9 cellular contexts compared by ENCODE assay signal in genomic region chr19:48961673-48962028, GRCh38. TPM values are rescaled to one million over a fixed set of nuclear protein-coding genes. Genes with fewer than 3 reads are reported as not detected.
DNase-seq lines count a peak whose midpoint lies in the region; ATAC-seq and TF ChIP-seq lines count a peak whose summit lies in the region.
"Had no signal": no experiment of that assay in that cellular context is flagged by ENCODE, and none has a peak within 500 bp of the region (broad histone marks: within the 10 kb centered on the region; RNA-seq: fewer than 3 reads in every experiment).

No MANE protein-coding gene starts in this region.

- H3K9me3 ChIP-seq in SK-N-MC (ENCODE audit: low read depth, low read length) (no peaks in the 10 kb centered on the region), hepatocyte (ENCODE audit: low read depth) (no peaks in the 10 kb centered on the region)

- H2AFZ ChIP-seq in GM23338 (no peak overlapping the region), hepatocyte (no peak overlapping the region)

- H3K36me3 ChIP-seq in GM23338 (ENCODE audit: insufficient read depth) (peaks cover 17% of the 10 kb centered on the region), SK-N-MC (ENCODE audit: insufficient read depth, low read length) (peaks cover 12% of the 10 kb centered on the region), hepatocyte (replicated peaks; ENCODE audit: insufficient read depth, low read depth) (no peaks in the 10 kb centered on the region)

- H3K9me3 Mint-ChIP-seq in GM23338 = peaks cover 14% of the 10 kb centered on the region

- H3K27ac ChIP-seq in GM23338 (ENCODE audit: low read depth) (peak overlapping the region; percentile 79; the same call in 1 of the 2 replicates), SK-N-MC (0 out of 2 replicates have a peak overlapping the region, but pooled peaks have one; percentile 4), hepatocyte (peak overlapping the region; percentile 100), skin epidermis (peak overlapping the region in 13 of 21 experiments; percentile 32 to 95 (median 90))

- H3K4me3 ChIP-seq in GM23338 = no peak overlapping the region
- H3K4me3 ChIP-seq in SK-N-MC = no peak overlapping the region
- H3K4me3 ChIP-seq in hepatocyte = no peak overlapping the region
- H3K4me3 ChIP-seq in skin epidermis = no peak overlapping the region

- peak overlapping the region; percentile 82 for H3K27ac Mint-ChIP-seq in GM23338

- no peak overlapping the region for H3K9ac ChIP-seq in SK-N-MC (ENCODE audit: insufficient read length)

- H3K36me3 Mint-ChIP-seq in GM23338 (ENCODE audit: low read depth) = peaks cover 52% of the 10 kb centered on the region

- H4K20me1 ChIP-seq in GM23338 (replicated peaks; ENCODE audit: insufficient read depth) (peaks cover 16% of the 10 kb centered on the region), hepatocyte (ENCODE audit: insufficient read depth, poor library complexity, severe bottlenecking) (peaks cover 14% of the 10 kb centered on the region)

- ATAC-seq in GM23338 = no peak
- no peak for ATAC-seq in HG03565 (IDR thresholded peaks at IDR 0.05; ENCODE audit: unreplicated experiment)

- peaks cover 35% of the 10 kb centered on the region for H3K4me1 Mint-ChIP-seq in GM23338

- WGBS in hepatocyte (ENCODE audit: low lambda C conversion rate, missing lambda C conversion rate) = 75% methylated on average over 6 of the region's 12 CpGs

- no peak overlapping the region; the same call in 2 of the 3 replicates for H3K4me3 Mint-ChIP-seq in GM23338

- H3K4me2 ChIP-seq in GM23338 (peak overlapping the region; percentile 32; the same call in 1 of the 2 replicates), hepatocyte (peak overlapping the region; percentile 82)

- peaks cover 18% of the 10 kb centered on the region for H3K4me1 ChIP-seq in GM23338 (ENCODE audit: insufficient read depth)
- peaks cover 27% of the 10 kb centered on the region for H3K4me1 ChIP-seq in hepatocyte (ENCODE audit: insufficient read depth)

- DNase-seq in GM23338 (ENCODE audit: low spot score) = no peak
- no peak for DNase-seq in SK-N-MC (ENCODE audit: low read depth, low spot score)
- no peak for DNase-seq in hepatocyte (ENCODE audit: low spot score)
- no peak for DNase-seq in NCI-H1105 (lab: John Stamatoyannopoulos, UW)
- no peak for DNase-seq in LoVo (ENCODE audit: low spot score)
- DNase-seq in ecto neural progenitor cell (ENCODE audit: low spot score) = no peak
- DNase-seq: NCI-H2081 had no signal

- H3K27me3 Mint-ChIP-seq in GM23338 (ENCODE audit: insufficient read depth, low read depth, poor library complexity) = peaks cover 45% of the 10 kb centered on the region

- H3K9me2 ChIP-seq in GM23338 (ENCODE audit: insufficient read depth) (no peaks in the 10 kb centered on the region), hepatocyte (replicated peaks; ENCODE audit: insufficient read depth) (no peaks in the 10 kb centered on the region)

- peaks cover 35% of the 10 kb centered on the region for H3K79me2 ChIP-seq in GM23338 (replicated peaks; ENCODE audit: insufficient read depth)
- H3K79me2 ChIP-seq in hepatocyte = peaks cover 23% of the 10 kb centered on the region

- H3K27me3 ChIP-seq in GM23338 (ENCODE audit: insufficient read depth) (no peaks in the 10 kb centered on the region), hepatocyte (no peaks in the 10 kb centered on the region)

- TF ChIP-seq CTCF in GM23338 (conservative IDR thresholded peaks at IDR 0.05; ENCODE audit: low read depth in 2 of 2) = no peak
- TF ChIP-seq CTCF in hepatocyte (IDR thresholded peaks at IDR 0.05; ENCODE audit: poor library complexity) = no peak

- H3F3A ChIP-seq in GM23338 (replicated peaks; ENCODE audit: low read depth) = peaks cover 56% of the 10 kb centered on the region

TF ChIP-seq in GM23338, 12 proteins besides CTCF, POLR2A, EP300 and RAD21 (continues in another document):
- TF ChIP-seq ETS1 (IDR thresholded peaks at IDR 0.05) (no peak), JUNB (IDR thresholded peaks at IDR 0.05; ENCODE audit: unreplicated experiment) (no peak), EZH2 (IDR thresholded peaks at IDR 0.05; ENCODE audit: low read depth, unreplicated experiment) (no peak), STAT1 (IDR thresholded peaks at IDR 0.05; ENCODE audit: unreplicated experiment) (no peak)

RNA-seq across cellular contexts. Expression of gene FTL, which starts 3.5 kb away (rescaled TPM):
- total RNA-seq in GM23338 (2014; rRNA removed; shearing (Covaris generic)) = 1,625 and 2,064 TPM in 2 replicates
- polyA plus RNA-seq in GM23338 (2016; fragmentation: Nextera tagmentation; extraction: Ambion mirVana) (5,278 and 5,436 TPM in 2 replicates), hepatocyte (13,723 and 15,987 TPM in 2 replicates)
- total RNA-seq in hepatocyte = 8,878 and 9,969 TPM in 2 replicates

RNA-seq across cellular contexts. Expression of gene BAX, which starts 7.0 kb away (rescaled TPM):
- total RNA-seq in GM23338 (2014; rRNA removed; shearing (Covaris generic)) = 184 and 261 TPM in 2 replicates
- polyA plus RNA-seq in GM23338 (2016; fragmentation: Nextera tagmentation; extraction: Ambion mirVana) (168 and 179 TPM in 2 replicates), hepatocyte (106 and 116 TPM in 2 replicates)
- 76.4 and 77.3 TPM in 2 replicates for total RNA-seq in hepatocyte

RNA-seq across cellular contexts. Expression of gene DHDH, which starts 28.2 kb away (rescaled TPM):
- 0.69 and 0.78 TPM in 2 replicates for total RNA-seq in GM23338 (2014; rRNA removed; shearing (Covaris generic))
- 4.7 and 8.4 TPM in 2 replicates for polyA plus RNA-seq in GM23338 (2016; fragmentation: Nextera tagmentation; extraction: Ambion mirVana)
- total RNA-seq in hepatocyte = 0.72 and 3.7 TPM in 2 replicates
- 1.5 and 2.9 TPM in 2 replicates for polyA plus RNA-seq in hepatocyte

RNA-seq across cellular contexts. Expression of gene GYS1, which starts 31.5 kb away (rescaled TPM):
- 23.1 and 28.9 TPM in 2 replicates for total RNA-seq in GM23338 (2014; rRNA removed; shearing (Covaris generic))
- polyA plus RNA-seq in GM23338 (2016; fragmentation: Nextera tagmentation; extraction: Ambion mirVana) (15.9 and 19.9 TPM in 2 replicates), hepatocyte (45.9 and 54.8 TPM in 2 replicates)
- 29.2 and 37.4 TPM in 2 replicates for total RNA-seq in hepatocyte

RNA-seq across cellular contexts. Expression of gene RUVBL2, which starts 32.0 kb away (rescaled TPM):
- total RNA-seq in GM23338 (2014; rRNA removed; shearing (Covaris generic)) = 222 and 252 TPM in 2 replicates
- 194 and 196 TPM in 2 replicates for polyA plus RNA-seq in GM23338 (2016; fragmentation: Nextera tagmentation; extraction: Ambion mirVana)
- 62.9 and 72.1 TPM in 2 replicates for total RNA-seq in hepatocyte
- polyA plus RNA-seq in hepatocyte = 79.6 and 84.9 TPM in 2 replicates

Comparison
In these comparisons a context has a peak if more than half of its experiments do, and no peak if none do; other contexts are left out.
1. H3K27ac ChIP-seq: peak in every context shown above with its lines; median percentile 100 in hepatocyte; 90 in skin epidermis; 79 in GM23338; 4 in SK-N-MC.